In the genomic region with DNA sequence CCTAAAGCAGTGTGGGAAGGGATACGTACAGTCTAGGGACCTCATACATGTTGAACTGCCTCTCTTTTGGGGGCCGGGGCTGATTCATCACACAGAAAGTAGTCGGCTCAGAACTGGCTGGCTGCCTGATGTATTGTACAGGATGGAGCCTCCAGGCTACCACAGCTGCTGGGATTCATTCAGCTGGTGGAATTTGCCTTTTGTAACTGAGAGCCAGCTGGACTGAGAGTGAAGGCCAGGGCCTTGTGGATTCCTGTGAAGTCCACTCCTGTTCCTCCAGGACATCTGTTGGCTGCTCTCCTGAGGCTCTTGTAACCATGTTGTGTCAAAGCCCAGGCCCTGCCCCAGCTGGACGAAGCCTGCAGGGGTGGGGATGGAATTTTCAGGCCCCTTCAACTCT, we compare ENCODE assay signal across 12 cellular contexts.
DNase-seq lines count a peak whose midpoint lies in the region; FAIRE-seq and TF ChIP-seq lines count a peak whose summit lies in the region.
"Had no signal": no experiment of that assay in that cellular context is flagged by ENCODE, and none has a peak within 500 bp of the region (broad histone marks: within the 10 kb centered on the region; RNA-seq: fewer than 3 reads in every experiment).

No MANE protein-coding gene starts in this region.

- 23 to 62% (median 41%) methylated on average over 4 of the region's 4 CpGs for WGBS in spleen, 5 donors

- no peaks in the 10 kb centered on the region for H3K36me3 ChIP-seq in spleen
- H3K36me3 ChIP-seq in CD4-positive, alpha-beta memory T cell (ENCODE audit: insufficient read depth, low read length), result no peaks in the 10 kb centered on the region

- TF ChIP-seq POLR2A in spleen (IDR thresholded peaks at IDR 0.05), result no peak

- no peaks in the 10 kb centered on the region for H3K4me1 Mint-ChIP-seq in CD4-positive, alpha-beta memory T cell

- FAIRE-seq in frontal cortex (lab: Jason Lieb, UNC), result no peak

- POLR2A ChIA-PET in CD4-positive, alpha-beta memory T cell (lab: Charles Lee; ENCODE audit: partially characterized antibody), result no interaction called here

- H3K9me3 Mint-ChIP-seq in CD4-positive, alpha-beta memory T cell, result peaks cover 0 to 5% (median 0%) of the 10 kb centered on the region in 8 donors

- no peak overlapping the region for H3K4me3 ChIP-seq in spleen
- H3K4me3 ChIP-seq in CD4-positive, alpha-beta memory T cell (ENCODE audit: low read length in 2 of 2), result no peak overlapping the region

- intact Hi-C loops in spleen (cut with DNase I; ENCODE audit: low total_unique reads), result no loop called here
- intact Hi-C loops in CD4-positive, alpha-beta memory T cell (cut with micrococcal nuclease), result no loop called here

- TF ChIP-seq CTCF in spleen (IDR thresholded peaks at IDR 0.05 in 8 of 11, conservative IDR thresholded peaks at IDR 0.05 in 3 of 11), result peak in 1 of 11 experiments; percentile 9

- DNase-seq in HT1080 (ENCODE audit: low read depth), result peak; percentile 48
- peak; percentile 1 for DNase-seq in cerebellar cortex (ENCODE audit: low spot score)
- DNase-seq in iris pigment epithelial cell (ENCODE audit: low read depth), result peak; percentile 94
- DNase-seq in spleen, result peak; percentile 71
- no peak for DNase-seq in frontal cortex (ENCODE audit: low spot score in 2 of 2)
- no peak for DNase-seq in CD4-positive, alpha-beta memory T cell
- DNase-seq in HT-29 (ENCODE audit: low spot score), result no peak
- DNase-seq in NCI-H2227 (lab: John Stamatoyannopoulos, UW; ENCODE audit: unreplicated experiment), result no peak
- DNase-seq: NCI-H2171; stimulated activated CD4-positive, alpha-beta T cell treated with anti-CD3 and anti-CD28 coated beads, Interleukin-4, amount 100 ng/mL, for 24 hours; T-helper 9 cell had no signal

- H3K27me3 Mint-ChIP-seq in CD4-positive, alpha-beta memory T cell, result no peaks in the 10 kb centered on the region

- CTCF ChIA-PET in CD4-positive, alpha-beta memory T cell (lab: Charles Lee; ENCODE audit: partially characterized antibody), result no interaction called here

- H3K27ac Mint-ChIP-seq in CD4-positive, alpha-beta memory T cell, result no peak overlapping the region
- H3K27ac Mint-ChIP-seq: activated naive CD4-positive, alpha-beta T cell treated with anti-CD3 and anti-CD28 coated beads, Interleukin-2, amount 50 U/mL, for 72 hours had no signal

- no peaks in the 10 kb centered on the region for H3K27me3 ChIP-seq in spleen (replicated peaks in 1 of 7)
- no peaks in the 10 kb centered on the region for H3K27me3 ChIP-seq in CD4-positive, alpha-beta memory T cell (ENCODE audit: insufficient read depth, low read length)

- H3K4me3 Mint-ChIP-seq in CD4-positive, alpha-beta memory T cell, result no peak overlapping the region

- H3K9me3 ChIP-seq in spleen, result peaks cover 0 to 5% (median 0%) of the 10 kb centered on the region in 8 donors
- H3K9me3 ChIP-seq in CD4-positive, alpha-beta memory T cell (ENCODE audit: control insufficient read depth in 1 of 2, low read length in 2 of 2), result no peaks in the 10 kb centered on the region

- H3K36me3 Mint-ChIP-seq in CD4-positive, alpha-beta memory T cell, result no peaks in the 10 kb centered on the region
- H3K36me3 Mint-ChIP-seq: activated naive CD4-positive, alpha-beta T cell treated with anti-CD3 and anti-CD28 coated beads, Interleukin-2, amount 50 U/mL, for 72 hours had no signal

- peak overlapping the region in 7 of 8 donors; percentile 26 to 68 (median 51) for H3K27ac ChIP-seq in spleen
- H3K27ac ChIP-seq in CD4-positive, alpha-beta memory T cell (ENCODE audit: low read depth, low read length), result no peak overlapping the region

- H3K4me1 ChIP-seq in spleen, result peaks cover 0 to 8% (median 0%) of the 10 kb centered on the region in 6 donors
- no peaks in the 10 kb centered on the region for H3K4me1 ChIP-seq in CD4-positive, alpha-beta memory T cell (ENCODE audit: insufficient read depth, low read length)

Comparison
In these comparisons a context has a peak if more than half of its experiments do, and no peak if none do; other contexts are left out.
1. DNase-seq: peak in HT1080 (single experiment), cerebellar cortex (single experiment), iris pigment epithelial cell (single experiment) and spleen (single experiment); none in frontal cortex (0 of 2), CD4-positive, alpha-beta memory T cell (0 of 5), HT-29 (single experiment) and NCI-H2227 (single experiment).